Comparison of ENCODE assay signal across 17 cellular contexts in the genomic region with DNA sequence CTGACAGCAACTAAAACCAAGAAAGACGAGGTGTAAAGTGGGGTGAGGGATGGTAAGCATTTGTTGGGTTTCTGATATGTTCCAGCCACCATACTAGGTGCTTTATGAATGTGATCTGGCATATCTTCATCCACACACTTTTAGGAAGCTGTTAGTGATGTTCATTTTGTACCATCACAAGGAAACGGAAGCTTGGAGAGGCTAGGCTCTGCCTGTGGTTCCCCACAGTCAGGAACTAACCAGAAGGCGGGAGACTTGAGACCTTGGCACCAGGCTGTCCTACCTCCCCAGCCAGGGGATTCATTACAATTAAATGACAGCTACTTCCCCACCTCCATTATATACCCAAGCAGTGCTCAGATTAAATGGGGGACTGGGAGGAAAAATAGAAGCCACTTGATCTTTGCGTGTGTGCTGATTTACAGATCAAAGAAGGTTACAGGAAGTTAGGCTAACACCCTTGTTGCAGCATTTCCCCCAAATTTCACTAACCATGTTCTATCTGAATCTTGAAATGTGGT. TPM values are rescaled to one million over a fixed set of nuclear protein-coding genes. Genes with fewer than 3 reads are reported as not detected.
DNase-seq lines count a peak whose midpoint lies in the region; ATAC-seq lines count a peak whose summit lies in the region.
"Had no signal": no experiment of that assay in that cellular context is flagged by ENCODE, and none has a peak within 500 bp of the region (broad histone marks: within the 10 kb centered on the region; RNA-seq: fewer than 3 reads in every experiment).

No MANE protein-coding gene starts in this region.

- POLR2A ChIA-PET in T-cell (lab: Charles Lee) = interaction anchor here (0.5 to 0.7 kb wide), 2 partner anchors 12 to 35 kb away, joined by 3 to 5 read pairs; no protein-coding TSS in a partner anchor

- peak overlapping the region; percentile 97 for H3K27ac Mint-ChIP-seq in T-cell
- H3K27ac Mint-ChIP-seq in activated T-cell treated with anti-CD3 and anti-CD28 coated beads, Interleukin-2, amount 50 U/mL, for 24 hours = peak overlapping the region; percentile 99
- H3K27ac Mint-ChIP-seq in stimulated activated memory B cell treated with anti-CD40 and anti-IgM and Interleukin-4, amounts not matched to agents 10 μg/mL and 1 μg/mL and 100 μg/mL, for 72 hours = no peak overlapping the region

- ATAC-seq in T-cell (replicated peaks in 1 of 4) = peak; percentile 73 to 83 (median 78)
- ATAC-seq in stimulated activated memory B cell treated with anti-CD40 and anti-IgM and Interleukin-4, amounts not matched to agents 10 μg/mL and 1 μg/mL and 100 μg/mL, for 72 hours = no peak
- ATAC-seq: SK-N-SH treated with all-trans-retinoic acid at 6 μM for 48 hours had no signal

- peak overlapping the region; percentile 7 for H3K27ac ChIP-seq in cingulate gyrus (ENCODE audit: low read depth, low read length)
- H3K27ac ChIP-seq: C4-2B, colonic mucosa, KMS-11, transverse colon had no signal

- H3K27me3 Mint-ChIP-seq in T-cell = no peaks in the 10 kb centered on the region
- H3K27me3 Mint-ChIP-seq in activated T-cell treated with anti-CD3 and anti-CD28 coated beads, Interleukin-2, amount 50 U/mL, for 24 hours = no peaks in the 10 kb centered on the region
- H3K27me3 Mint-ChIP-seq in stimulated activated memory B cell treated with anti-CD40 and anti-IgM and Interleukin-4, amounts not matched to agents 10 μg/mL and 1 μg/mL and 100 μg/mL, for 72 hours = no peaks in the 10 kb centered on the region

- peaks cover 4 to 8% (median 6%) of the 10 kb centered on the region in 3 donors for H3K9me3 Mint-ChIP-seq in T-cell
- peaks cover 11% of the 10 kb centered on the region for H3K9me3 Mint-ChIP-seq in activated T-cell treated with anti-CD3 and anti-CD28 coated beads, Interleukin-2, amount 50 U/mL, for 24 hours
- peaks cover 6% of the 10 kb centered on the region for H3K9me3 Mint-ChIP-seq in stimulated activated memory B cell treated with anti-CD40 and anti-IgM and Interleukin-4, amounts not matched to agents 10 μg/mL and 1 μg/mL and 100 μg/mL, for 72 hours

- peaks cover 75 to 86% (median 84%) of the 10 kb centered on the region in 3 donors for H3K4me1 Mint-ChIP-seq in T-cell
- peaks cover 87% of the 10 kb centered on the region for H3K4me1 Mint-ChIP-seq in activated T-cell treated with anti-CD3 and anti-CD28 coated beads, Interleukin-2, amount 50 U/mL, for 24 hours (ENCODE audit: low read depth)
- H3K4me1 Mint-ChIP-seq in stimulated activated memory B cell treated with anti-CD40 and anti-IgM and Interleukin-4, amounts not matched to agents 10 μg/mL and 1 μg/mL and 100 μg/mL, for 72 hours = peaks cover 10% of the 10 kb centered on the region

- peak in 20 of 34 experiments; percentile 11 to 46 (median 20) for DNase-seq in T-cell
- DNase-seq in activated T-cell treated with anti-CD3 and anti-CD28 coated beads, Interleukin-2, amount 50 U/mL, for 24 hours = peak; percentile 70
- DNase-seq in stimulated activated CD8-positive, alpha-beta memory T cell treated with anti-CD3 and anti-CD28 coated beads, Interleukin-7, amount 100 ng/mL, for 48 hours (ENCODE audit: extremely low read depth in 1 of 2, low read depth in 1 of 2) = peak; percentile 38 to 48
- DNase-seq in NCI-H2107 (lab: John Stamatoyannopoulos, UW) = no peak
- no peak for DNase-seq in NCI-H82 treated with DMSO at 0.1 percent for 48 hours (lab: John Stamatoyannopoulos, UW; ENCODE audit: unreplicated experiment)
- DNase-seq: amniotic stem cell, colonic mucosa, erythroblast, kidney, NCI-H446 treated with DMSO at 0.1 percent for 48 hours, OCI-M1, transverse colon had no signal

- H3K4me3 Mint-ChIP-seq in T-cell = peak overlapping the region; percentile 50 to 80 (median 61)
- peak overlapping the region; percentile 83 for H3K4me3 Mint-ChIP-seq in activated T-cell treated with anti-CD3 and anti-CD28 coated beads, Interleukin-2, amount 50 U/mL, for 24 hours
- H3K4me3 Mint-ChIP-seq in stimulated activated memory B cell treated with anti-CD40 and anti-IgM and Interleukin-4, amounts not matched to agents 10 μg/mL and 1 μg/mL and 100 μg/mL, for 72 hours = no peak overlapping the region

- H3K36me3 Mint-ChIP-seq in T-cell = peaks cover 59% of the 10 kb centered on the region
- H3K36me3 Mint-ChIP-seq in activated T-cell treated with anti-CD3 and anti-CD28 coated beads, Interleukin-2, amount 50 U/mL, for 24 hours (ENCODE audit: low read depth) = peaks cover 96% of the 10 kb centered on the region
- peaks cover 75% of the 10 kb centered on the region for H3K36me3 Mint-ChIP-seq in stimulated activated memory B cell treated with anti-CD40 and anti-IgM and Interleukin-4, amounts not matched to agents 10 μg/mL and 1 μg/mL and 100 μg/mL, for 72 hours

- CTCF ChIA-PET in T-cell (lab: Charles Lee) = interaction anchor here in 1 of 2 donors (0.7 to 1.7 kb wide), 5 partner anchors 13 to 57 kb away, joined by 3 to 11 read pairs (median 4); no protein-coding TSS in a partner anchor

RNA-seq across cellular contexts. Expression of a gene that starts 43.0 kb away (rescaled TPM):
- 10 to 100 TPM; 78.8 to 97.0 (median 84.1) TPM for total RNA-seq in T-cell

Comparison
In these comparisons a context has a peak if more than half of its experiments do, and no peak if none do; other contexts are left out.
1. DNase-seq: peak in T-cell (20 of 34), activated T-cell treated with anti-CD3 and anti-CD28 coated beads, Interleukin-2, amount 50 U/mL, for 24 hours (single experiment) and stimulated activated CD8-positive, alpha-beta memory T cell treated with anti-CD3 and anti-CD28 coated beads, Interleukin-7, amount 100 ng/mL, for 48 hours (2 of 2); none in NCI-H2107 (single experiment) and NCI-H82 treated with DMSO at 0.1 percent for 48 hours (single experiment).